ENCODE assay signal across 1 cellular context in the genomic region with DNA sequence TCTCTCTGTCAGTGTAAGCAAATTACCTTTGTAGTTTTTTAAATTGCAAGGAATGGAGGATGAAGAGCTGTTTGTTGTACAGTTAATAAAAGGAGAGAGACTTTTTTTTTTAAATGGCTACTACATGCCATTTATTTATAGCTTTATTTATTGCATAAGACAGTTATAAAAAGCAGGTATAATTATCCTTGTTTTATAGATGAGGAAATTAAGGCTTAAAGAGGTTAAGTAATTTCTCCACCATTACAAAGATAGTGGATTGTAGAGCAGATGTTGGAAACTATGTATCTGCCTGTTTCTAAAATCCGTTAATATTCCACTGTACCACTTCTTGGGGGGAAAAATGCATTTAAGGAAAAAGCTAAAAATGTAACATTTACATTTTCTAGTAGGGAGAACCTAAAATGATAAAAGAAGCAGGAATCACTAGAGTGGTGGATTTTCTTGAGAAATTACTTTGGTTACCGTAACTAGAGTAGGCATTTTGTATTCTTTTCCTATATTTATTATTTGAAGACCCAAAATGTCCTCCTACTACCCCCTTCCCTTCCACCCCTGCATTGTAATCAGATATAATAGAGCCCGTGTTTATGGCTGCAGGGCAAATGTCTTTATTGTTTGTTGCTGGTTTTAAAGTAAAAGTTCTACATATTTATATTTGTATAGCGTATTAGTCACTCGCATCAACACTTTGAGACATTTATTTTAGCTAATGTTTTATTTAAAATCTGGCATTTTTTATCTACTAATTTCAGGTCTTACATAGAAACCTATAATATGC.
TF ChIP-seq lines count a peak whose summit lies in the region.

No MANE protein-coding gene starts in this region.

TF ChIP-seq in HepG2, 621 proteins besides CTCF, POLR2A, EP300 and RAD21:
- TF ChIP-seq, protein P1, sequence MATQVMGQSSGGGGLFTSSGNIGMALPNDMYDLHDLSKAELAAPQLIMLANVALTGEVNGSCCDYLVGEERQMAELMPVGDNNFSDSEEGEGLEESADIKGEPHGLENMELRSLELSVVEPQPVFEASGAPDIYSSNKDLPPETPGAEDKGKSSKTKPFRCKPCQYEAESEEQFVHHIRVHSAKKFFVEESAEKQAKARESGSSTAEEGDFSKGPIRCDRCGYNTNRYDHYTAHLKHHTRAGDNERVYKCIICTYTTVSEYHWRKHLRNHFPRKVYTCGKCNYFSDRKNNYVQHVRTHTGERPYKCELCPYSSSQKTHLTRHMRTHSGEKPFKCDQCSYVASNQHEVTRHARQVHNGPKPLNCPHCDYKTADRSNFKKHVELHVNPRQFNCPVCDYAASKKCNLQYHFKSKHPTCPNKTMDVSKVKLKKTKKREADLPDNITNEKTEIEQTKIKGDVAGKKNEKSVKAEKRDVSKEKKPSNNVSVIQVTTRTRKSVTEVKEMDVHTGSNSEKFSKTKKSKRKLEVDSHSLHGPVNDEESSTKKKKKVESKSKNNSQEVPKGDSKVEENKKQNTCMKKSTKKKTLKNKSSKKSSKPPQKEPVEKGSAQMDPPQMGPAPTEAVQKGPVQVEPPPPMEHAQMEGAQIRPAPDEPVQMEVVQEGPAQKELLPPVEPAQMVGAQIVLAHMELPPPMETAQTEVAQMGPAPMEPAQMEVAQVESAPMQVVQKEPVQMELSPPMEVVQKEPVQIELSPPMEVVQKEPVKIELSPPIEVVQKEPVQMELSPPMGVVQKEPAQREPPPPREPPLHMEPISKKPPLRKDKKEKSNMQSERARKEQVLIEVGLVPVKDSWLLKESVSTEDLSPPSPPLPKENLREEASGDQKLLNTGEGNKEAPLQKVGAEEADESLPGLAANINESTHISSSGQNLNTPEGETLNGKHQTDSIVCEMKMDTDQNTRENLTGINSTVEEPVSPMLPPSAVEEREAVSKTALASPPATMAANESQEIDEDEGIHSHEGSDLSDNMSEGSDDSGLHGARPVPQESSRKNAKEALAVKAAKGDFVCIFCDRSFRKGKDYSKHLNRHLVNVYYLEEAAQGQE (IDR thresholded peaks at IDR 0.05; ENCODE audit: borderline replicate concordance in 1 of 2, low read depth in 1 of 2, low read length in 2 of 2) = no peak
- peak; percentile 49 for TF ChIP-seq CEBPB (IDR thresholded peaks at IDR 0.05; ENCODE audit: borderline replicate concordance, low read depth, low read length)
